ENCODE assay signal across 22 cellular contexts in genomic region chrX:52213276-52213675, GRCh38.
"Had no signal": no experiment of that assay in that cellular context is flagged by ENCODE, and none has a peak within 500 bp of the region (broad histone marks: within the 10 kb centered on the region; RNA-seq: fewer than 3 reads in every experiment).

No MANE protein-coding gene starts in this region.

- H3K9me3 Mint-ChIP-seq: dendritic cell treated with granulocyte-macrophage colony-stimulating factor and Interleukin-4, amounts not matched to agents 40 ng/mL and 50 ng/mL, for 4 days; effector memory CD8-positive, alpha-beta T cell had no signal

- H3K4me1 Mint-ChIP-seq: endodermal cell had no signal

- ATAC-seq: effector memory CD8-positive, alpha-beta T cell; esophagus mucosa; foreskin keratinocyte; gastrocnemius medialis; gastroesophageal sphincter; heart left ventricle; heart right ventricle had no signal

- DNase-seq: colonic mucosa; cortex of kidney; dermis blood vessel endothelial cell; dorsolateral prefrontal cortex; effector CD4-positive, alpha-beta T cell; effector CD8-positive, alpha-beta T cell; effector memory CD4-positive, alpha-beta T cell; effector memory CD8-positive, alpha-beta T cell; endodermal cell; erythroblast; esophagus squamous epithelium; foreskin fibroblast; foreskin keratinocyte; foreskin melanocyte; gastrocnemius medialis; glutamatergic neuron; head of caudate nucleus; heart left ventricle; heart right ventricle had no signal

- H3K27ac Mint-ChIP-seq: dendritic cell treated with granulocyte-macrophage colony-stimulating factor and Interleukin-4, amounts not matched to agents 40 ng/mL and 50 ng/mL, for 4 days; effector memory CD8-positive, alpha-beta T cell; endodermal cell had no signal

- H3K4me3 Mint-ChIP-seq: dendritic cell treated with granulocyte-macrophage colony-stimulating factor and Interleukin-4, amounts not matched to agents 40 ng/mL and 50 ng/mL, for 4 days; effector memory CD8-positive, alpha-beta T cell; endodermal cell had no signal
